Comparison of ENCODE assay signal across 16 cellular contexts in the genomic region with DNA sequence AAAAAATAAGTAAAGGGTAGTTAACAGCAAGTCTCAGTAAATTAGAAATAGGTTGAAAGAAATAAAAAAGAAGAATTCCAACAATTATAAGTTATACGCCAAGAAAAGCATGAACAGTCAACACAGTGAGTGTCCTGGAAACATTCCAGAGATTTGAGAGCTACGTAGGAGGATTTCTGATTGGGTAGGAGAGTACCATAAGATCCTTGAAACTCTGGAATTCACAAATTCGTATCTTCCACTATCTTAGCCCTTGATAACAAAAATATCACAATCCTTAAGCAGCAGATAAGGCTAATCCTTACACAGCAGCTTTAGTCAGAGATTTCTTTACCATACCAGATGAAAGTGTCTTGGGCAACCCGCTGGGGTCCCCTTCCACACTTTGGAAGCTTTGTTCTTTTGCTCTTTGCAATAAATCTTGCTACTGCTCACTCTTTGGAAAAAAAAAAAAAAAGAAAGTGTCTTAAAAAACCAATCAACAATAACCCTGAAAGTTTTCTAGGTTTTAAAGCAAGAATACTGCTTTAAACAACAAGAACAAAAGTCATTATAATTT. TPM values are rescaled to one million over a fixed set of nuclear protein-coding genes. Genes with fewer than 3 reads are reported as not detected.
DNase-seq lines count a peak whose midpoint lies in the region; ATAC-seq and TF ChIP-seq lines count a peak whose summit lies in the region.
"Had no signal": no experiment of that assay in that cellular context is flagged by ENCODE, and none has a peak within 500 bp of the region (broad histone marks: within the 10 kb centered on the region; RNA-seq: fewer than 3 reads in every experiment).

No MANE protein-coding gene starts in this region.

- H3K4me1 Mint-ChIP-seq in activated naive CD8-positive, alpha-beta T cell (ENCODE audit: low read depth), result peaks cover 72% of the 10 kb centered on the region
- H3K4me1 Mint-ChIP-seq in activated naive CD8-positive, alpha-beta T cell treated with anti-CD3 and anti-CD28 coated beads, Interleukin-2, amount 50 U/mL, for 24 hours, result peaks cover 77% of the 10 kb centered on the region

- no peak for TF ChIP-seq CTCF in brain microvascular endothelial cell (IDR thresholded peaks at IDR 0.05; ENCODE audit: low read depth, low read length, missing control alignments)
- no peak for TF ChIP-seq CTCF in left lung (IDR thresholded peaks at IDR 0.05)
- no peak for TF ChIP-seq CTCF in thyroid gland (IDR thresholded peaks at IDR 0.05)

- DNase-seq in activated naive CD8-positive, alpha-beta T cell treated with anti-CD3 and anti-CD28 coated beads, Interleukin-2, amount 50 U/mL, for 24 hours, result no peak
- DNase-seq in brain microvascular endothelial cell (peak; percentile 88), left lung (no peak), thyroid gland (peak in 1 of 2 donors; percentile 3), NCI-H1694 treated with DMSO at 0.1 percent for 48 hours (lab: John Stamatoyannopoulos, UW) (no peak), T-helper 1 cell (no peak)
- DNase-seq: activated CD8-positive, alpha-beta T cell treated with anti-CD3 and anti-CD28 coated beads for 36 hours; activated naive CD4-positive, alpha-beta T cell treated with anti-CD3 and anti-CD28 coated beads, Interleukin-2, amount 50 U/mL, for 16 hours; effector memory CD4-positive, alpha-beta T cell; HFFc6; NCI-H2081; OCI-M1 had no signal

- H3K27me3 ChIP-seq in brain microvascular endothelial cell (replicated peaks), result no peaks in the 10 kb centered on the region
- H3K27me3 ChIP-seq in left lung, result no peaks in the 10 kb centered on the region
- H3K27me3 ChIP-seq in thyroid gland, result no peaks in the 10 kb centered on the region

- TF ChIP-seq POLR2A in thyroid gland (IDR thresholded peaks at IDR 0.05), result no peak

- in situ Hi-C loops in brain microvascular endothelial cell (cut with HindIII; ENCODE audit: low pct_ligation_motif_present, low sequenced_read_pairs), result no loop called here

- WGBS in thyroid gland, 2 donors, result 24 to 47% methylated on average over 4 of the region's 4 CpGs

- peaks cover 12% of the 10 kb centered on the region for H3K36me3 Mint-ChIP-seq in activated naive CD8-positive, alpha-beta T cell
- peaks cover 10% of the 10 kb centered on the region for H3K36me3 Mint-ChIP-seq in activated naive CD8-positive, alpha-beta T cell treated with anti-CD3 and anti-CD28 coated beads, Interleukin-2, amount 50 U/mL, for 24 hours (ENCODE audit: low read depth)

- no peaks in the 10 kb centered on the region for H3K4me1 ChIP-seq in left lung
- peaks cover 0 to 7% of the 10 kb centered on the region in 2 donors for H3K4me1 ChIP-seq in thyroid gland

- H3K27ac Mint-ChIP-seq in activated naive CD8-positive, alpha-beta T cell, result peak overlapping the region; percentile 11
- H3K27ac Mint-ChIP-seq in activated naive CD8-positive, alpha-beta T cell treated with anti-CD3 and anti-CD28 coated beads, Interleukin-2, amount 50 U/mL, for 24 hours, result no peak overlapping the region
- H3K27ac Mint-ChIP-seq: activated CD8-positive, alpha-beta T cell treated with anti-CD3 and anti-CD28 coated beads for 36 hours; HFFc6; T-helper 2 cell treated with Interferon-gamma antibody and Interleukin-4, amounts not matched to agents 5 μg/mL and 100 μg/mL, for 36 hours had no signal

- H3K27me3 Mint-ChIP-seq in activated naive CD8-positive, alpha-beta T cell, result no peaks in the 10 kb centered on the region
- H3K27me3 Mint-ChIP-seq in activated naive CD8-positive, alpha-beta T cell treated with anti-CD3 and anti-CD28 coated beads, Interleukin-2, amount 50 U/mL, for 24 hours, result no peaks in the 10 kb centered on the region
- H3K27me3 Mint-ChIP-seq: activated CD8-positive, alpha-beta T cell treated with anti-CD3 and anti-CD28 coated beads for 36 hours had no signal

- H3K9me3 ChIP-seq in left lung (no peaks in the 10 kb centered on the region), thyroid gland (no peaks in the 10 kb centered on the region)

- no peaks in the 10 kb centered on the region for H3K9me3 Mint-ChIP-seq in activated naive CD8-positive, alpha-beta T cell (ENCODE audit: low read depth)
- H3K9me3 Mint-ChIP-seq in activated naive CD8-positive, alpha-beta T cell treated with anti-CD3 and anti-CD28 coated beads, Interleukin-2, amount 50 U/mL, for 24 hours, result peaks cover 5% of the 10 kb centered on the region
- H3K9me3 Mint-ChIP-seq: T-helper 2 cell treated with Interferon-gamma antibody and Interleukin-4, amounts not matched to agents 5 μg/mL and 100 μg/mL, for 36 hours had no signal

- H3K36me3 ChIP-seq in brain microvascular endothelial cell (replicated peaks) (no peaks in the 10 kb centered on the region), left lung (no peaks in the 10 kb centered on the region), thyroid gland (no peaks in the 10 kb centered on the region)

- ATAC-seq in activated naive CD8-positive, alpha-beta T cell treated with anti-CD3 and anti-CD28 coated beads, Interleukin-2, amount 50 U/mL, for 24 hours, result no peak
- peak; percentile 77 for ATAC-seq in left lung
- ATAC-seq in HG02588 (IDR thresholded peaks at IDR 0.05; ENCODE audit: unreplicated experiment), result no peak
- ATAC-seq: activated CD8-positive, alpha-beta T cell treated with anti-CD3 and anti-CD28 coated beads for 36 hours had no signal

- peak overlapping the region; percentile 69 for H3K27ac ChIP-seq in brain microvascular endothelial cell
- H3K27ac ChIP-seq in left lung, result no peak overlapping the region
- H3K27ac ChIP-seq in thyroid gland, result peak overlapping the region in 2 of 3 donors; percentile 34 to 51
- H3K27ac ChIP-seq: skin epidermis had no signal

- H3K4me3 Mint-ChIP-seq in activated naive CD8-positive, alpha-beta T cell, result no peak overlapping the region
- no peak overlapping the region for H3K4me3 Mint-ChIP-seq in activated naive CD8-positive, alpha-beta T cell treated with anti-CD3 and anti-CD28 coated beads, Interleukin-2, amount 50 U/mL, for 24 hours
- H3K4me3 Mint-ChIP-seq: activated CD8-positive, alpha-beta T cell treated with anti-CD3 and anti-CD28 coated beads for 36 hours; HFFc6; T-helper 2 cell treated with Interferon-gamma antibody and Interleukin-4, amounts not matched to agents 5 μg/mL and 100 μg/mL, for 36 hours had no signal

- intact Hi-C loops in left lung (cut with DNase I) (no loop called here), thyroid gland (cut with DNase I) (no loop called here)

- H3K4me3 ChIP-seq in brain microvascular endothelial cell (ENCODE audit: low read depth, low read length), result no peak overlapping the region
- no peak overlapping the region for H3K4me3 ChIP-seq in left lung
- no peak overlapping the region for H3K4me3 ChIP-seq in thyroid gland (replicated peaks in 1 of 3)
- H3K4me3 ChIP-seq: skin epidermis had no signal

RNA-seq across cellular contexts. Expression of a gene that starts 8.2 kb away (rescaled TPM):
- 10 to 100 TPM in 1 of 2 donors, 1 to 10 TPM in 1; 9.3 to 15.5 TPM for total RNA-seq in left lung
- total RNA-seq in thyroid gland, result 10 to 100 TPM in 1 of 4 donors, 1 to 10 TPM in 3; 2.6 to 10.4 (median 6.2) TPM

Comparison
In these comparisons a context has a peak if more than half of its experiments do, and no peak if none do; other contexts are left out.
1. H3K27ac ChIP-seq: peak in brain microvascular endothelial cell (single experiment) and thyroid gland (2 of 3); none in left lung (0 of 2).